Comparison of ENCODE assay signal across 13 cellular contexts in genomic region chr17:73365203-73365933, GRCh38. TPM values are rescaled to one million over a fixed set of nuclear protein-coding genes. Genes with fewer than 3 reads are reported as not detected.
A peak's percentile ranks its signal among the peaks of the same experiment; 100 is the strongest.
DNase-seq lines count a peak whose midpoint lies in the region; ATAC-seq, FAIRE-seq and TF ChIP-seq lines count a peak whose summit lies in the region.
"Had no signal": no experiment of that assay in that cellular context is flagged by ENCODE, and none has a peak within 500 bp of the region (broad histone marks: within the 10 kb centered on the region; RNA-seq: fewer than 3 reads in every experiment).

No MANE protein-coding gene starts in this region.

- TF ChIP-seq POLR2A in H1 (IDR thresholded peaks at IDR 0.05; ENCODE audit: control extremely low read depth in 1 of 2, low read depth in 2 of 2, low read length in 2 of 2) (no peak), spleen (IDR thresholded peaks at IDR 0.05) (no peak)

- no peak overlapping the region for H2BK15ac ChIP-seq in H1 (ENCODE audit: low read length)

- no peak overlapping the region for H3K4me3 ChIP-seq in HUES48 (ENCODE audit: low read depth, low read length)
- H3K4me3 ChIP-seq in H1 (ENCODE audit: extremely low read depth in 1 of 4, insufficient read depth in 2 of 4, low read depth in 3 of 4, low read length in 4 of 4), result no peak overlapping the region
- no peak overlapping the region for H3K4me3 ChIP-seq in lower lobe of right lung
- H3K4me3 ChIP-seq in spleen, result no peak overlapping the region
- H3K4me3 ChIP-seq: ascending aorta had no signal

- H2BK20ac ChIP-seq in H1 (ENCODE audit: low read length), result no peak overlapping the region

- H3K4me1 ChIP-seq in HUES48 (ENCODE audit: control insufficient read depth, insufficient read depth, low read length) (peaks cover 40% of the 10 kb centered on the region), H1 (replicated peaks in 1 of 4; ENCODE audit: control insufficient read depth in 3 of 4, insufficient read depth in 4 of 4, low read length in 3 of 4) (peaks cover 3 to 39% (median 24%) of the 10 kb centered on the region in 4 experiments), lower lobe of right lung (peaks cover 15% of the 10 kb centered on the region), spleen (peaks cover 4 to 32% (median 14%) of the 10 kb centered on the region in 6 donors)
- H3K4me1 ChIP-seq: ascending aorta had no signal

- no peak overlapping the region for H3K14ac ChIP-seq in H1 (ENCODE audit: insufficient read length)

- no peak overlapping the region for H2AFZ ChIP-seq in H1 (ENCODE audit: low read length)

- no peak overlapping the region for H3K4me2 ChIP-seq in H1 (ENCODE audit: insufficient read depth in 1 of 2, low read depth in 2 of 2, low read length in 2 of 2)

- DNase-seq in H1 (ENCODE audit: low read depth in 1 of 2, low spot score in 2 of 2), result no peak
- no peak for DNase-seq in lower lobe of right lung
- no peak for DNase-seq in spleen
- no peak for DNase-seq in germinal center (ENCODE audit: low spot score)
- no peak for DNase-seq in D341Med (ENCODE audit: low spot score)
- DNase-seq: activated CD8-positive, alpha-beta T cell treated with anti-CD3 and anti-CD28 coated beads for 36 hours; effector CD8-positive, alpha-beta T cell; SIG-M5 had no signal

- H3K79me2 ChIP-seq in H1 (ENCODE audit: control insufficient read depth in 1 of 2, insufficient read depth in 2 of 2, low read length in 2 of 2), result no peaks in the 10 kb centered on the region

- FAIRE-seq in H1 (lab: Jason Lieb, UNC), result no peak
- FAIRE-seq: TTC549 had no signal

- ATAC-seq in lower lobe of right lung (no peak), HG02973 (IDR thresholded peaks at IDR 0.05; ENCODE audit: unreplicated experiment) (no peak), HG03108 (IDR thresholded peaks at IDR 0.05; ENCODE audit: unreplicated experiment) (no peak)
- ATAC-seq: activated CD8-positive, alpha-beta T cell treated with anti-CD3 and anti-CD28 coated beads for 36 hours had no signal

- no peak overlapping the region for H2BK120ac ChIP-seq in H1 (replicated peaks; ENCODE audit: low read depth, low read length)

- H3K27ac ChIP-seq in HUES48 (ENCODE audit: low read depth, low read length) (peak overlapping the region; percentile 20), H1 (ENCODE audit: low read depth, low read length) (no peak overlapping the region), lower lobe of right lung (peak overlapping the region; percentile 60), spleen (peak overlapping the region in 7 of 8 donors; percentile 51 to 79 (median 72))
- H3K27ac ChIP-seq: ascending aorta had no signal

- no peak overlapping the region for H3K4ac ChIP-seq in H1 (replicated peaks; ENCODE audit: insufficient read length, low read depth, low read length)

- no peak for TF ChIP-seq CTCF in H1 (IDR thresholded peaks at IDR 0.05; ENCODE audit: control extremely low read depth in 1 of 3, insufficient read depth in 1 of 3, low read depth in 1 of 3, low read length in 3 of 3)
- TF ChIP-seq CTCF in lower lobe of right lung (IDR thresholded peaks at IDR 0.05), result no peak
- TF ChIP-seq CTCF in spleen (IDR thresholded peaks at IDR 0.05 in 8 of 11, conservative IDR thresholded peaks at IDR 0.05 in 3 of 11), result no peak

- H4K20me1 ChIP-seq in H1 (replicated peaks in 1 of 2; ENCODE audit: control insufficient read depth in 1 of 2, insufficient read depth in 2 of 2, low read length in 2 of 2), result no peaks in the 10 kb centered on the region

- no peaks in the 10 kb centered on the region for H3K79me1 ChIP-seq in H1 (ENCODE audit: low read depth, low read length)

- no peaks in the 10 kb centered on the region for H3K36me3 ChIP-seq in HUES48 (ENCODE audit: control insufficient read depth, insufficient read depth, low read length)
- H3K36me3 ChIP-seq in H1 (ENCODE audit: control insufficient read depth in 2 of 4, insufficient read depth in 4 of 4, low read length in 3 of 4), result no peaks in the 10 kb centered on the region
- H3K36me3 ChIP-seq in lower lobe of right lung, result no peaks in the 10 kb centered on the region
- no peaks in the 10 kb centered on the region for H3K36me3 ChIP-seq in spleen
- H3K36me3 ChIP-seq: ascending aorta had no signal

- H4K91ac ChIP-seq in H1 (replicated peaks; ENCODE audit: insufficient read length, low read length), result peak overlapping the region; percentile 16

- 0 out of 2 replicates have a peak overlapping the region, but pooled peaks have one; percentile 75 for H2BK12ac ChIP-seq in H1 (ENCODE audit: low read depth, low read length)

- intact Hi-C loops in lower lobe of right lung (cut with DNase I) (loop anchor here (5.0 kb wide), 1 partner anchor 108 kb away; no protein-coding TSS in a partner anchor), spleen (cut with DNase I; ENCODE audit: low total_unique reads) (no loop called here)

- TF ChIP-seq EP300 in H1 (IDR thresholded peaks at IDR 0.05; ENCODE audit: borderline replicate concordance in 1 of 2, low read depth in 2 of 2, low read length in 2 of 2), result no peak

- no peak overlapping the region for H3K23ac ChIP-seq in H1 (ENCODE audit: insufficient read length)

- H2BK5ac ChIP-seq in H1 (ENCODE audit: low read depth, low read length), result peak overlapping the region; percentile 73; the same call in 1 of the 2 replicates

- H2AK5ac ChIP-seq in H1 (ENCODE audit: low read depth, low read length), result no peak overlapping the region

- POLR2A ChIA-PET in H1 (lab: Charles Lee; ENCODE audit: partially characterized antibody), result interaction anchor here (0.5 to 1.2 kb wide), 2 partner anchors 9 to 109 kb away, joined by 3 to 4 read pairs; no protein-coding TSS in a partner anchor

- H3K23me2 ChIP-seq in H1 (ENCODE audit: low read depth, low read length), result peaks cover 2% of the 10 kb centered on the region; the same call in 1 of the 2 replicates

- H3K9me3 ChIP-seq in HUES48 (ENCODE audit: control insufficient read depth, insufficient read depth, low read length) (no peaks in the 10 kb centered on the region), H1 (ENCODE audit: insufficient read depth in 2 of 2, low read depth in 1 of 2, low read length in 1 of 2) (no peaks in the 10 kb centered on the region), lower lobe of right lung (no peaks in the 10 kb centered on the region), spleen (no peaks in the 10 kb centered on the region)
- H3K9me3 ChIP-seq: ascending aorta had no signal

- H3K56ac ChIP-seq in H1 (replicated peaks; ENCODE audit: insufficient read length, low read depth, low read length), result no peak overlapping the region

- 90% methylated on average over 19 of the region's 25 CpGs; no CpG with 5 or more reads in 1 of the 2 experiments for WGBS in H1 (ENCODE audit: extremely low coverage in 1 of 2, insufficient coverage in 1 of 2, insufficient read length in 1 of 2, insufficient replicate concordance in 2 of 2, low coverage in 1 of 2, low lambda C conversion rate in 2 of 2, missing lambda C conversion rate in 1 of 2), 2 experiments
- WGBS in spleen, 5 donors, result 63 to 75% (median 66%) methylated on average over 24 to 25 of the region's 25 CpGs

- H3K18ac ChIP-seq in H1 (ENCODE audit: extremely low read depth, low read length), result no peak overlapping the region; the same call in 1 of the 2 replicates

- H3K9ac ChIP-seq in HUES48 (ENCODE audit: low read depth, low read length) (no peak overlapping the region), H1 (replicated peaks in 1 of 4; ENCODE audit: extremely low read depth in 1 of 4, low read depth in 3 of 4, low read length in 3 of 4) (no peak overlapping the region)

- CTCF ChIA-PET in H1 (lab: Charles Lee; ENCODE audit: partially characterized antibody), result interaction anchor here (0.9 to 16.5 kb wide), 13 partner anchors 10 to 640 kb away, joined by 3 to 439 read pairs (median 4); partner anchors contain the start of genes CDC42EP4 and CPSF4L

- H4K8ac ChIP-seq in H1 (ENCODE audit: extremely low read depth, insufficient read depth, low read length), result no peak overlapping the region

- TF ChIP-seq RAD21 in H1 (IDR thresholded peaks at IDR 0.05 in 1 of 2, conservative IDR thresholded peaks at IDR 0.05 in 1 of 2; ENCODE audit: low read depth in 2 of 2, low read length in 2 of 2), result no peak

- H3K27me3 ChIP-seq in HUES48 (ENCODE audit: control insufficient read depth, insufficient read depth, low read length), result no peaks in the 10 kb centered on the region; the same call in 1 of the 2 replicates
- no peaks in the 10 kb centered on the region for H3K27me3 ChIP-seq in H1 (replicated peaks in 1 of 4; ENCODE audit: control insufficient read depth in 3 of 4, extremely low read depth in 1 of 4, insufficient read depth in 3 of 4, low read length in 3 of 4)
- no peaks in the 10 kb centered on the region for H3K27me3 ChIP-seq in lower lobe of right lung (ENCODE audit: low read depth)
- no peaks in the 10 kb centered on the region for H3K27me3 ChIP-seq in spleen (replicated peaks in 1 of 7)
- H3K27me3 ChIP-seq: ascending aorta had no signal

- no peak overlapping the region for H4K5ac ChIP-seq in H1 (ENCODE audit: insufficient read length, low read depth, low read length)

TF ChIP-seq in H1, 55 proteins besides CTCF, POLR2A, EP300 and RAD21 (continues in another document):
- TF ChIP-seq MAX (IDR thresholded peaks at IDR 0.05) (no peak), TBP (IDR thresholded peaks at IDR 0.05; ENCODE audit: low read depth, low read length) (no peak), SP4 (IDR thresholded peaks at IDR 0.05; ENCODE audit: low read length) (no peak), CEBPB (IDR thresholded peaks at IDR 0.05; ENCODE audit: low read depth, low read length) (no peak), POLR2AphosphoS5 (IDR thresholded peaks at IDR 0.05; ENCODE audit: low read depth, low read length) (no peak), FOSL1 (IDR thresholded peaks at IDR 0.05; ENCODE audit: insufficient read depth, low read depth, low read length) (no peak), ZNF274 (IDR thresholded peaks at IDR 0.05; ENCODE audit: borderline replicate concordance, extremely low read depth, low read length) (no peak), EGR1 (IDR thresholded peaks at IDR 0.05; ENCODE audit: borderline replicate concordance, low read depth, low read length) (no peak)

RNA-seq across cellular contexts. Expression of gene CDC42EP4, which starts 53.6 kb away (rescaled TPM):
- 12.6 and 13.1 TPM in 2 replicates for total RNA-seq in H1 (2021; fragmentation: NEBNext Ultra II Directional; extraction: Animal tissue kit (Norgen Biotek cat#: 25700))
- polyA plus RNA-seq in H1 (2011; rRNA removed) (8.8 and 13.9 TPM in 2 replicates), spleen (10 to 100 TPM in 2 of 3 donors, 1 to 10 TPM in 1; 7.9 to 14.0 (median 13.9) TPM)
- polyA plus RNA-seq in H1 (2011; cell fraction: cytosol; rRNA removed), result 10.7 TPM
- polyA plus RNA-seq in H1 (2011; cell fraction: nucleus; rRNA removed), result 12.2 TPM
- 8.2 to 11.6 TPM (median 10.3 TPM) in 4 replicates for polyA plus RNA-seq in H1 (2012, experiment 1 of 2)
- 11.4 TPM for polyA plus RNA-seq in H1 (2012, experiment 2 of 2)
- 6.2 TPM for polyA plus RNA-seq in H1 (2013, experiment 1 of 2)
- 6.5 TPM for polyA plus RNA-seq in H1 (2013, experiment 2 of 2)
- polyA minus RNA-seq in H1 (2011; rRNA and poly(A)+ RNA removed), result 10.9 and 12.7 TPM in 2 replicates
- polyA minus RNA-seq in H1 (2011; cell fraction: cytosol; rRNA and poly(A)+ RNA removed), result 13.9 TPM
- 19.5 TPM for polyA minus RNA-seq in H1 (2011; cell fraction: nucleus; rRNA and poly(A)+ RNA removed)
- total RNA-seq in lower lobe of right lung (44.6 TPM), spleen (10 to 100 TPM; 31.9 to 69.6 (median 50.1) TPM)
